Comparison of ENCODE assay signal across 3 cellular contexts in the genomic region with DNA sequence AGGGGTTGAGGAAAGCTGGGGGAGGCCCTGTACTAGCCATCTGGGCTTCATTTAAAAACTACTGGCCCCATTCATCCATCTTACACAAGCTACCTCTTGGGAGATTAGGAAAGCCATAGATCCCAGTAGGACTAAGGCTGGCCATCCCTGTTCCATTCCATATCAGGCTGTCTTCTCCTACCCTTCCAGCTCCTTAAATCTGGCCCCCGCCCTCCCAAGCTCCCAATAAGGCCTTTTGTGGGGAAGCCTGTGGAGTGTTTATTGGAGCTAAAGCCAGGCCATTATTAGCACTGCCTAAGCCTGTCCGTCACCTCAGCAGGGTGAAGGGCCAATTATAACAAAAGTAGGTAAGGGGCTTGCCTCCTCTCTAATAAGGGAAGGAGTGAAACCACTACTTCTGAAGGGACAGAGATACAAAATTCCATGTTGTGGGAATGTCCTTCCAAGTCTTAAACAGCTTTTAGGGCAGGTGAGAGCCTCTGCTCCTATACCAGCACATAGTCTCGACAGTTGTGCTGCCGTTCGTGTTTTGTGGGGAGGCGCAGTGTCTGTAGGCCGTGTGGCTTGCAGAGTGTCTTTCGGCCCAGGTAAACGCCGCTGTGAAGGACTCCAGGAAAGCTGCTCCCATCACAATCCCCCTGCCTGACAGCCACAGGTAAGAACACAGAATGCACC.
TF ChIP-seq lines count a peak whose summit lies in the region.

No MANE protein-coding gene starts in this region.

TF ChIP-seq in SK-N-SH, 30 proteins besides CTCF, POLR2A, EP300 and RAD21 (continued from another document):
- no peak for TF ChIP-seq ELF1 (IDR thresholded peaks at IDR 0.05)
- TF ChIP-seq JUND (IDR thresholded peaks at IDR 0.05), result no peak
- TF ChIP-seq, protein P1, sequence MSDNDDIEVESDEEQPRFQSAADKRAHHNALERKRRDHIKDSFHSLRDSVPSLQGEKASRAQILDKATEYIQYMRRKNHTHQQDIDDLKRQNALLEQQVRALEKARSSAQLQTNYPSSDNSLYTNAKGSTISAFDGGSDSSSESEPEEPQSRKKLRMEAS (IDR thresholded peaks at IDR 0.05; ENCODE audit: low read depth), result no peak
- TF ChIP-seq, protein P2, sequence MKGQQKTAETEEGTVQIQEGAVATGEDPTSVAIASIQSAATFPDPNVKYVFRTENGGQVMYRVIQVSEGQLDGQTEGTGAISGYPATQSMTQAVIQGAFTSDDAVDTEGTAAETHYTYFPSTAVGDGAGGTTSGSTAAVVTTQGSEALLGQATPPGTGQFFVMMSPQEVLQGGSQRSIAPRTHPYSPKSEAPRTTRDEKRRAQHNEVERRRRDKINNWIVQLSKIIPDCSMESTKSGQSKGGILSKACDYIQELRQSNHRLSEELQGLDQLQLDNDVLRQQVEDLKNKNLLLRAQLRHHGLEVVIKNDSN (IDR thresholded peaks at IDR 0.05; ENCODE audit: borderline replicate concordance, low read depth), result no peak
- no peak for TF ChIP-seq FOSL2 (IDR thresholded peaks at IDR 0.05; ENCODE audit: borderline replicate concordance, low read depth)
- TF ChIP-seq FOXJ3 (CRISPR knock-in tag; IDR thresholded peaks at IDR 0.05), result no peak
- no peak for TF ChIP-seq NFIC (IDR thresholded peaks at IDR 0.05; ENCODE audit: borderline replicate concordance)

TF ChIP-seq in SK-N-SH treated with all-trans-retinoic acid at 6 μM for 48 hours, 23 proteins besides CTCF, POLR2A, EP300 and RAD21 (continued from another document):
- TF ChIP-seq, protein P3, sequence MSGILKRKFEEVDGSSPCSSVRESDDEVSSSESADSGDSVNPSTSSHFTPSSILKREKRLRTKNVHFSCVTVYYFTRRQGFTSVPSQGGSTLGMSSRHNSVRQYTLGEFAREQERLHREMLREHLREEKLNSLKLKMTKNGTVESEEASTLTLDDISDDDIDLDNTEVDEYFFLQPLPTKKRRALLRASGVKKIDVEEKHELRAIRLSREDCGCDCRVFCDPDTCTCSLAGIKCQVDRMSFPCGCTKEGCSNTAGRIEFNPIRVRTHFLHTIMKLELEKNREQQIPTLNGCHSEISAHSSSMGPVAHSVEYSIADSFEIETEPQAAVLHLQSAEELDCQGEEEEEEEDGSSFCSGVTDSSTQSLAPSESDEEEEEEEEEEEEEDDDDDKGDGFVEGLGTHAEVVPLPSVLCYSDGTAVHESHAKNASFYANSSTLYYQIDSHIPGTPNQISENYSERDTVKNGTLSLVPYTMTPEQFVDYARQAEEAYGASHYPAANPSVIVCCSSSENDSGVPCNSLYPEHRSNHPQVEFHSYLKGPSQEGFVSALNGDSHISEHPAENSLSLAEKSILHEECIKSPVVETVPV (CRISPR knock-in tag; IDR thresholded peaks at IDR 0.05), result no peak
- TF ChIP-seq TOX (CRISPR knock-in tag; IDR thresholded peaks at IDR 0.05; ENCODE audit: borderline replicate concordance) (no peak), CSDC2 (CRISPR knock-in tag; IDR thresholded peaks at IDR 0.05) (no peak), TCF4 (CRISPR knock-in tag; IDR thresholded peaks at IDR 0.05; ENCODE audit: borderline replicate concordance) (no peak), PPARA (CRISPR knock-in tag; IDR thresholded peaks at IDR 0.05; ENCODE audit: borderline replicate concordance) (no peak), ZFP30 (CRISPR knock-in tag; IDR thresholded peaks at IDR 0.05) (no peak), ZNF70 (CRISPR knock-in tag; IDR thresholded peaks at IDR 0.05) (no peak), OSR1 (CRISPR knock-in tag; IDR thresholded peaks at IDR 0.05) (no peak), ZC3H10 (CRISPR knock-in tag; IDR thresholded peaks at IDR 0.05) (no peak)
- TF ChIP-seq, protein P4, sequence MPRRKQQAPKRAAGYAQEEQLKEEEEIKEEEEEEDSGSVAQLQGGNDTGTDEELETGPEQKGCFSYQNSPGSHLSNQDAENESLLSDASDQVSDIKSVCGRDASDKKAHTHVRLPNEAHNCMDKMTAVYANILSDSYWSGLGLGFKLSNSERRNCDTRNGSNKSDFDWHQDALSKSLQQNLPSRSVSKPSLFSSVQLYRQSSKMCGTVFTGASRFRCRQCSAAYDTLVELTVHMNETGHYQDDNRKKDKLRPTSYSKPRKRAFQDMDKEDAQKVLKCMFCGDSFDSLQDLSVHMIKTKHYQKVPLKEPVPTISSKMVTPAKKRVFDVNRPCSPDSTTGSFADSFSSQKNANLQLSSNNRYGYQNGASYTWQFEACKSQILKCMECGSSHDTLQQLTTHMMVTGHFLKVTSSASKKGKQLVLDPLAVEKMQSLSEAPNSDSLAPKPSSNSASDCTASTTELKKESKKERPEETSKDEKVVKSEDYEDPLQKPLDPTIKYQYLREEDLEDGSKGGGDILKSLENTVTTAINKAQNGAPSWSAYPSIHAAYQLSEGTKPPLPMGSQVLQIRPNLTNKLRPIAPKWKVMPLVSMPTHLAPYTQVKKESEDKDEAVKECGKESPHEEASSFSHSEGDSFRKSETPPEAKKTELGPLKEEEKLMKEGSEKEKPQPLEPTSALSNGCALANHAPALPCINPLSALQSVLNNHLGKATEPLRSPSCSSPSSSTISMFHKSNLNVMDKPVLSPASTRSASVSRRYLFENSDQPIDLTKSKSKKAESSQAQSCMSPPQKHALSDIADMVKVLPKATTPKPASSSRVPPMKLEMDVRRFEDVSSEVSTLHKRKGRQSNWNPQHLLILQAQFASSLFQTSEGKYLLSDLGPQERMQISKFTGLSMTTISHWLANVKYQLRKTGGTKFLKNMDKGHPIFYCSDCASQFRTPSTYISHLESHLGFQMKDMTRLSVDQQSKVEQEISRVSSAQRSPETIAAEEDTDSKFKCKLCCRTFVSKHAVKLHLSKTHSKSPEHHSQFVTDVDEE (CRISPR knock-in tag; IDR thresholded peaks at IDR 0.05), result no peak

TF ChIP-seq in WTC11, 78 proteins besides CTCF, POLR2A, EP300 and RAD21 (continued from another document):
- TF ChIP-seq, protein P5, sequence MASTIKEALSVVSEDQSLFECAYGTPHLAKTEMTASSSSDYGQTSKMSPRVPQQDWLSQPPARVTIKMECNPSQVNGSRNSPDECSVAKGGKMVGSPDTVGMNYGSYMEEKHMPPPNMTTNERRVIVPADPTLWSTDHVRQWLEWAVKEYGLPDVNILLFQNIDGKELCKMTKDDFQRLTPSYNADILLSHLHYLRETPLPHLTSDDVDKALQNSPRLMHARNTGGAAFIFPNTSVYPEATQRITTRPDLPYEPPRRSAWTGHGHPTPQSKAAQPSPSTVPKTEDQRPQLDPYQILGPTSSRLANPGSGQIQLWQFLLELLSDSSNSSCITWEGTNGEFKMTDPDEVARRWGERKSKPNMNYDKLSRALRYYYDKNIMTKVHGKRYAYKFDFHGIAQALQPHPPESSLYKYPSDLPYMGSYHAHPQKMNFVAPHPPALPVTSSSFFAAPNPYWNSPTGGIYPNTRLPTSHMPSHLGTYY (CRISPR knock-in tag; IDR thresholded peaks at IDR 0.05), result 0 out of 2 replicates have a peak, but pooled peaks have one; percentile 17
- TF ChIP-seq, protein P6, sequence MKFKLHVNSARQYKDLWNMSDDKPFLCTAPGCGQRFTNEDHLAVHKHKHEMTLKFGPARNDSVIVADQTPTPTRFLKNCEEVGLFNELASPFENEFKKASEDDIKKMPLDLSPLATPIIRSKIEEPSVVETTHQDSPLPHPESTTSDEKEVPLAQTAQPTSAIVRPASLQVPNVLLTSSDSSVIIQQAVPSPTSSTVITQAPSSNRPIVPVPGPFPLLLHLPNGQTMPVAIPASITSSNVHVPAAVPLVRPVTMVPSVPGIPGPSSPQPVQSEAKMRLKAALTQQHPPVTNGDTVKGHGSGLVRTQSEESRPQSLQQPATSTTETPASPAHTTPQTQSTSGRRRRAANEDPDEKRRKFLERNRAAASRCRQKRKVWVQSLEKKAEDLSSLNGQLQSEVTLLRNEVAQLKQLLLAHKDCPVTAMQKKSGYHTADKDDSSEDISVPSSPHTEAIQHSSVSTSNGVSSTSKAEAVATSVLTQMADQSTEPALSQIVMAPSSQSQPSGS (CRISPR knock-in tag; IDR thresholded peaks at IDR 0.05; ENCODE audit: borderline replicate concordance, low read depth), result no peak
- no peak for TF ChIP-seq NFATC4 (CRISPR knock-in tag; IDR thresholded peaks at IDR 0.05)
- TF ChIP-seq, protein P7, sequence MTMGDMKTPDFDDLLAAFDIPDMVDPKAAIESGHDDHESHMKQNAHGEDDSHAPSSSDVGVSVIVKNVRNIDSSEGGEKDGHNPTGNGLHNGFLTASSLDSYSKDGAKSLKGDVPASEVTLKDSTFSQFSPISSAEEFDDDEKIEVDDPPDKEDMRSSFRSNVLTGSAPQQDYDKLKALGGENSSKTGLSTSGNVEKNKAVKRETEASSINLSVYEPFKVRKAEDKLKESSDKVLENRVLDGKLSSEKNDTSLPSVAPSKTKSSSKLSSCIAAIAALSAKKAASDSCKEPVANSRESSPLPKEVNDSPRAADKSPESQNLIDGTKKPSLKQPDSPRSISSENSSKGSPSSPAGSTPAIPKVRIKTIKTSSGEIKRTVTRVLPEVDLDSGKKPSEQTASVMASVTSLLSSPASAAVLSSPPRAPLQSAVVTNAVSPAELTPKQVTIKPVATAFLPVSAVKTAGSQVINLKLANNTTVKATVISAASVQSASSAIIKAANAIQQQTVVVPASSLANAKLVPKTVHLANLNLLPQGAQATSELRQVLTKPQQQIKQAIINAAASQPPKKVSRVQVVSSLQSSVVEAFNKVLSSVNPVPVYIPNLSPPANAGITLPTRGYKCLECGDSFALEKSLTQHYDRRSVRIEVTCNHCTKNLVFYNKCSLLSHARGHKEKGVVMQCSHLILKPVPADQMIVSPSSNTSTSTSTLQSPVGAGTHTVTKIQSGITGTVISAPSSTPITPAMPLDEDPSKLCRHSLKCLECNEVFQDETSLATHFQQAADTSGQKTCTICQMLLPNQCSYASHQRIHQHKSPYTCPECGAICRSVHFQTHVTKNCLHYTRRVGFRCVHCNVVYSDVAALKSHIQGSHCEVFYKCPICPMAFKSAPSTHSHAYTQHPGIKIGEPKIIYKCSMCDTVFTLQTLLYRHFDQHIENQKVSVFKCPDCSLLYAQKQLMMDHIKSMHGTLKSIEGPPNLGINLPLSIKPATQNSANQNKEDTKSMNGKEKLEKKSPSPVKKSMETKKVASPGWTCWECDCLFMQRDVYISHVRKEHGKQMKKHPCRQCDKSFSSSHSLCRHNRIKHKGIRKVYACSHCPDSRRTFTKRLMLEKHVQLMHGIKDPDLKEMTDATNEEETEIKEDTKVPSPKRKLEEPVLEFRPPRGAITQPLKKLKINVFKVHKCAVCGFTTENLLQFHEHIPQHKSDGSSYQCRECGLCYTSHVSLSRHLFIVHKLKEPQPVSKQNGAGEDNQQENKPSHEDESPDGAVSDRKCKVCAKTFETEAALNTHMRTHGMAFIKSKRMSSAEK (CRISPR knock-in tag; IDR thresholded peaks at IDR 0.05; ENCODE audit: borderline replicate concordance), result peak; percentile 38; the same call in 1 of the 2 replicates
- TF ChIP-seq ESRRA (CRISPR knock-in tag; IDR thresholded peaks at IDR 0.05; ENCODE audit: borderline replicate concordance), result no peak
- no peak for TF ChIP-seq GTF2I (CRISPR knock-in tag; conservative IDR thresholded peaks at IDR 0.05)
- TF ChIP-seq NFYB (CRISPR knock-in tag; conservative IDR thresholded peaks at IDR 0.05; ENCODE audit: low read depth), result no peak
- peak; percentile 35; the same call in 1 of the 2 replicates for TF ChIP-seq ZNF671 (CRISPR knock-in tag; IDR thresholded peaks at IDR 0.05)
- no peak for TF ChIP-seq CREM (CRISPR knock-in tag; IDR thresholded peaks at IDR 0.05)
- peak; percentile 72; the same call in 1 of the 2 replicates for TF ChIP-seq EMX1 (CRISPR knock-in tag; IDR thresholded peaks at IDR 0.05)
- TF ChIP-seq, protein P8, sequence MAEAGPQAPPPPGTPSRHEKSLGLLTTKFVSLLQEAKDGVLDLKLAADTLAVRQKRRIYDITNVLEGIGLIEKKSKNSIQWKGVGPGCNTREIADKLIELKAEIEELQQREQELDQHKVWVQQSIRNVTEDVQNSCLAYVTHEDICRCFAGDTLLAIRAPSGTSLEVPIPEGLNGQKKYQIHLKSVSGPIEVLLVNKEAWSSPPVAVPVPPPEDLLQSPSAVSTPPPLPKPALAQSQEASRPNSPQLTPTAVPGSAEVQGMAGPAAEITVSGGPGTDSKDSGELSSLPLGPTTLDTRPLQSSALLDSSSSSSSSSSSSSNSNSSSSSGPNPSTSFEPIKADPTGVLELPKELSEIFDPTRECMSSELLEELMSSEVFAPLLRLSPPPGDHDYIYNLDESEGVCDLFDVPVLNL (CRISPR knock-in tag; IDR thresholded peaks at IDR 0.05; ENCODE audit: borderline replicate concordance, low read depth), result no peak
- TF ChIP-seq ETV6 (CRISPR knock-in tag; IDR thresholded peaks at IDR 0.05), result no peak
- TF ChIP-seq ATF1 (CRISPR knock-in tag; IDR thresholded peaks at IDR 0.05), result no peak
- no peak for TF ChIP-seq JAZF1 (CRISPR knock-in tag; IDR thresholded peaks at IDR 0.05)
- TF ChIP-seq, protein P9, sequence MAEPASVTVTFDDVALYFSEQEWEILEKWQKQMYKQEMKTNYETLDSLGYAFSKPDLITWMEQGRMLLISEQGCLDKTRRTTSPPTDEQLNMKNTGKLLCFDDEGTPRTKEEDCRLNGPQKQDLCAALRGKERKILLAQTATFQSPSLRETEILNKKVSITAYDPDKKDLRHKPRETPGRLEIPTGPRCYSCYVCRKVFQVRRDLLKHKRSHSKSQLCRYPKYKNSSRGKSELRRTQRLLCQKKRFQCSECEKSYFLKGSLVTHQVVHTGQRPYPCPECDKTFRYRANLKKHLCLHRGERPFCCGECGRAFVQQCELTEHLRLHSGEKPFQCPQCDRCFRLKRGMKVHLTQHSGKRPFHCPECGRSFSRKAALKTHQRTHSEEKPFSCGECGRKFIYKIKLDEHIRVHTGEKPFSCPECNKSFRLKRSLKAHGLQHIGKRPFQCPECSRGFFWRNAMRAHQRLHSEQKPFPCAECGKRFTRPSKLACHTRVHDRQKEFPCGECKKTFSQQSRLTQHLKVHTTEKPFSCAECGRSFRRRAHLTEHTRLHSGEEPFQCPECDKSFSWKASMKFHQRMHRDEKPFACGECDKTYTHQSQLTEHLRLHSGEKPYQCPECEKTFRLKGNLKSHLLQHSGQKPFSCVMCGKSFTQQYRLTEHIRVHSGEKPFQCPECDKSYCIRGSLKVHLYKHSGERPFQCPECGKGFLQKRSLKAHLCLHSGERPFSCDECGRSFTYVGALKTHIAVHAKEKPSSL (CRISPR knock-in tag; conservative IDR thresholded peaks at IDR 0.05), result no peak; the same call in 1 of the 2 replicates
- no peak for TF ChIP-seq SOX15 (CRISPR knock-in tag; IDR thresholded peaks at IDR 0.05)
- TF ChIP-seq, protein P10, sequence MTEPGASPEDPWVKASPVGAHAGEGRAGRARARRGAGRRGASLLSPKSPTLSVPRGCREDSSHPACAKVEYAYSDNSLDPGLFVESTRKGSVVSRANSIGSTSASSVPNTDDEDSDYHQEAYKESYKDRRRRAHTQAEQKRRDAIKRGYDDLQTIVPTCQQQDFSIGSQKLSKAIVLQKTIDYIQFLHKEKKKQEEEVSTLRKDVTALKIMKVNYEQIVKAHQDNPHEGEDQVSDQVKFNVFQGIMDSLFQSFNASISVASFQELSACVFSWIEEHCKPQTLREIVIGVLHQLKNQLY (CRISPR knock-in tag; IDR thresholded peaks at IDR 0.05), result no peak
- no peak for TF ChIP-seq NFE2L1 (CRISPR knock-in tag; IDR thresholded peaks at IDR 0.05)
- TF ChIP-seq ZNF416 (CRISPR knock-in tag; IDR thresholded peaks at IDR 0.05), result peak; percentile 64; the same call in 1 of the 2 replicates
- TF ChIP-seq PRRX2 (CRISPR knock-in tag; IDR thresholded peaks at IDR 0.05), result peak; percentile 84; the same call in 1 of the 2 replicates
TF ChIP-seq in WTC11: peak in this region for 6.
